Comparison of ENCODE assay signal across 16 cellular contexts in genomic region chr7:33393770-33394169, GRCh38.
DNase-seq lines count a peak whose midpoint lies in the region; ATAC-seq lines count a peak whose summit lies in the region.
"Had no signal": no experiment of that assay in that cellular context is flagged by ENCODE, and none has a peak within 500 bp of the region (broad histone marks: within the 10 kb centered on the region; RNA-seq: fewer than 3 reads in every experiment).

No MANE protein-coding gene starts in this region.

- H3K4me3 ChIP-seq in Jurkat, Clone E6-1 (ENCODE audit: low read length), result no peak overlapping the region
- H3K4me3 ChIP-seq: A549; BLaER1 treated with 17β-estradiol and CSF1 and Interleukin-3, amounts not matched to agents 10 nM and 100 nM had no signal

- ATAC-seq in activated CD8-positive, alpha-beta memory T cell treated with anti-CD3 and anti-CD28 coated beads, Interleukin-2, amount 10 ng/mL, durations not matched to agents 7 days and 5 days, result peak; percentile 55
- ATAC-seq: A549; CD8-positive, alpha-beta T cell had no signal

- DNase-seq in DMS53 (lab: John Stamatoyannopoulos, UW), result peak; percentile 21
- DNase-seq in DMS53 treated with DMSO at 0.1 percent for 48 hours (lab: John Stamatoyannopoulos, UW; ENCODE audit: unreplicated experiment), result no peak
- no peak for DNase-seq in activated CD8-positive, alpha-beta memory T cell treated with anti-CD3 and anti-CD28 coated beads, Interleukin-2, amount 10 ng/mL, durations not matched to agents 7 days and 5 days
- no peak for DNase-seq in activated CD8-positive, alpha-beta memory T cell treated with anti-CD3 and anti-CD28 coated beads for 24 hours
- DNase-seq in Jurkat, Clone E6-1 (ENCODE audit: low read depth, low spot score), result peak; percentile 12
- DNase-seq in GM19238 (ENCODE audit: insufficient read length, low spot score), result no peak
- DNase-seq: AML-193; Caco-2; Calu3; CD4-positive, alpha-beta T cell; CD8-positive, alpha-beta T cell; DMS79 treated with DMSO at 0.1 percent for 48 hours; GF-D8 had no signal

- peak overlapping the region; percentile 60 for H3K27ac Mint-ChIP-seq in activated CD8-positive, alpha-beta memory T cell treated with anti-CD3 and anti-CD28 coated beads, Interleukin-2, amount 10 ng/mL, durations not matched to agents 7 days and 5 days
- H3K27ac Mint-ChIP-seq: B cell; CD4-positive, alpha-beta T cell; CD8-positive, alpha-beta T cell had no signal

- peaks cover 13% of the 10 kb centered on the region for H3K4me1 Mint-ChIP-seq in activated CD8-positive, alpha-beta memory T cell treated with anti-CD3 and anti-CD28 coated beads, Interleukin-2, amount 10 ng/mL, durations not matched to agents 7 days and 5 days
- H3K4me1 Mint-ChIP-seq: B cell had no signal

- H3K4me3 Mint-ChIP-seq in activated CD8-positive, alpha-beta memory T cell treated with anti-CD3 and anti-CD28 coated beads, Interleukin-2, amount 10 ng/mL, durations not matched to agents 7 days and 5 days, result no peak overlapping the region
- H3K4me3 Mint-ChIP-seq: B cell; CD4-positive, alpha-beta T cell; CD8-positive, alpha-beta T cell had no signal

- H3K27me3 Mint-ChIP-seq in activated CD8-positive, alpha-beta memory T cell treated with anti-CD3 and anti-CD28 coated beads, Interleukin-2, amount 10 ng/mL, durations not matched to agents 7 days and 5 days, result no peaks in the 10 kb centered on the region
- H3K27me3 Mint-ChIP-seq: B cell; CD4-positive, alpha-beta T cell had no signal

- CTCF ChIA-PET in activated CD8-positive, alpha-beta memory T cell treated with anti-CD3 and anti-CD28 coated beads, Interleukin-2, amount 10 ng/mL, durations not matched to agents 7 days and 5 days (lab: Charles Lee), result no interaction called here

- no peaks in the 10 kb centered on the region for H3K9me3 Mint-ChIP-seq in activated CD8-positive, alpha-beta memory T cell treated with anti-CD3 and anti-CD28 coated beads, Interleukin-2, amount 10 ng/mL, durations not matched to agents 7 days and 5 days (ENCODE audit: low read depth)

- H3K36me3 Mint-ChIP-seq in activated CD8-positive, alpha-beta memory T cell treated with anti-CD3 and anti-CD28 coated beads, Interleukin-2, amount 10 ng/mL, durations not matched to agents 7 days and 5 days, result peaks cover 8% of the 10 kb centered on the region

Comparison
In these comparisons a context has a peak if more than half of its experiments do, and no peak if none do; other contexts are left out.
1. DNase-seq: peak in DMS53 (single experiment) and Jurkat, Clone E6-1 (single experiment); none in DMS53 treated with DMSO at 0.1 percent for 48 hours (single experiment), activated CD8-positive, alpha-beta memory T cell treated with anti-CD3 and anti-CD28 coated beads, Interleukin-2, amount 10 ng/mL, durations not matched to agents 7 days and 5 days (single experiment), activated CD8-positive, alpha-beta memory T cell treated with anti-CD3 and anti-CD28 coated beads for 24 hours (single experiment) and GM19238 (single experiment).